In genomic region chrX:118717703-118718391, GRCh38 we compare ENCODE assay signal across 20 cellular contexts. TPM values are rescaled to one million over a fixed set of nuclear protein-coding genes. Genes with fewer than 3 reads are reported as not detected.
DNase-seq lines count a peak whose midpoint lies in the region; ATAC-seq and TF ChIP-seq lines count a peak whose summit lies in the region.
"Had no signal": no experiment of that assay in that cellular context is flagged by ENCODE, and none has a peak within 500 bp of the region (broad histone marks: within the 10 kb centered on the region; RNA-seq: fewer than 3 reads in every experiment).

No MANE protein-coding gene starts in this region.

- TF ChIP-seq POLR2A in spleen (IDR thresholded peaks at IDR 0.05), result no peak
- no peak for TF ChIP-seq POLR2A in thyroid gland (IDR thresholded peaks at IDR 0.05)

- H3K36me3 ChIP-seq in spleen, result no peaks in the 10 kb centered on the region
- H3K36me3 ChIP-seq in thyroid gland, result no peaks in the 10 kb centered on the region
- H3K36me3 ChIP-seq: ascending aorta, BE2C had no signal

- intact Hi-C loops in spleen (cut with DNase I; ENCODE audit: low total_unique reads), result no loop called here
- intact Hi-C loops in thyroid gland (cut with DNase I), result no loop called here

- H3K4me1 ChIP-seq in spleen, result peaks cover 0 to 33% (median 6%) of the 10 kb centered on the region in 6 donors
- no peaks in the 10 kb centered on the region for H3K4me1 ChIP-seq in thyroid gland
- H3K4me1 ChIP-seq: ascending aorta, BE2C had no signal

- no peak for ATAC-seq in GM19463 (IDR thresholded peaks at IDR 0.05; ENCODE audit: unreplicated experiment)
- ATAC-seq: natural killer cell had no signal

- H3K27ac ChIP-seq in spleen, result peak overlapping the region in 7 of 8 donors; percentile 65 to 92 (median 78)
- no peak overlapping the region for H3K27ac ChIP-seq in thyroid gland

- 52 to 73% (median 62%) methylated on average over 13 of the region's 13 CpGs for WGBS in spleen, 5 donors
- 75 to 83% methylated on average over 13 of the region's 13 CpGs for WGBS in thyroid gland, 2 donors

- H3K9me3 ChIP-seq in spleen, result no peaks in the 10 kb centered on the region
- no peaks in the 10 kb centered on the region for H3K9me3 ChIP-seq in thyroid gland
- H3K9me3 ChIP-seq: ascending aorta, BE2C had no signal

- no peak for TF ChIP-seq CTCF in GM12865 (IDR thresholded peaks at IDR 0.05; ENCODE audit: insufficient read depth, low read depth, low read length, missing control alignments)
- no peak for TF ChIP-seq CTCF in spleen (IDR thresholded peaks at IDR 0.05 in 8 of 11, conservative IDR thresholded peaks at IDR 0.05 in 3 of 11)
- no peak for TF ChIP-seq CTCF in thyroid gland (IDR thresholded peaks at IDR 0.05)

- H3K4me3 ChIP-seq in GM12865 (ENCODE audit: low read depth, low read length), result no peak overlapping the region
- H3K4me3 ChIP-seq in spleen, result peak overlapping the region in 1 of 8 donors; percentile 27
- no peak overlapping the region for H3K4me3 ChIP-seq in thyroid gland (replicated peaks in 1 of 3)
- H3K4me3 ChIP-seq: ascending aorta, skin epidermis had no signal

- DNase-seq in GM12865 (ENCODE audit: low read depth) (peak; percentile 19), NOMO-1 (lab: John Stamatoyannopoulos, UW; ENCODE audit: unreplicated experiment in 2 of 2) (peak; percentile 84 to 89), germinal center (ENCODE audit: low spot score) (peak; percentile 18), spleen (no peak), NCI-H526 (lab: John Stamatoyannopoulos, UW) (no peak), thyroid gland (no peak), NCI-H1694 treated with DMSO at 0.1 percent for 48 hours (lab: John Stamatoyannopoulos, UW) (no peak)
- DNase-seq: activated CD4-positive, alpha-beta memory T cell treated with anti-CD3 and anti-CD28 coated beads, Interleukin-2, amount 10 ng/mL, durations not matched to agents 7 days and 5 days; activated naive CD4-positive, alpha-beta T cell treated with anti-CD3 and anti-CD28 coated beads for 36 hours; activated T-cell treated with anti-CD3 and anti-CD28 coated beads, Interleukin-2, amount 50 U/mL, for 24 hours; BE2C; glutamatergic neuron; HCEC 1CT; natural killer cell; NCI-H1694; NCI-H226; stimulated activated CD4-positive, alpha-beta T cell treated with anti-CD3 and anti-CD28 coated beads, Interleukin-4, amount 100 ng/mL, for 1 hour had no signal

- H3K27me3 ChIP-seq in spleen (replicated peaks in 1 of 7) (no peaks in the 10 kb centered on the region), thyroid gland (no peaks in the 10 kb centered on the region)
- H3K27me3 ChIP-seq: ascending aorta, BE2C had no signal

RNA-seq across cellular contexts. Expression of gene IL13RA1, which starts 9.6 kb away (rescaled TPM):
- total RNA-seq in spleen, result 10 to 100 TPM; 35.6 to 67.1 (median 48.3) TPM
- 10 to 100 TPM; 17.5 to 18.6 (median 18.5) TPM for polyA plus RNA-seq in spleen
- 10 to 100 TPM; 40.0 to 71.4 (median 46.8) TPM for total RNA-seq in thyroid gland
- total RNA-seq: activated CD4-positive, alpha-beta memory T cell treated with anti-CD3 and anti-CD28 coated beads, Interleukin-2, amount 10 ng/mL, durations not matched to agents 7 days and 5 days had no signal

Comparison
In these comparisons a context has a peak if more than half of its experiments do, and no peak if none do; other contexts are left out.
1. DNase-seq: peak in GM12865 (single experiment), NOMO-1 (2 of 2) and germinal center (single experiment); none in spleen (single experiment), NCI-H526 (0 of 2), thyroid gland (0 of 2) and NCI-H1694 treated with DMSO at 0.1 percent for 48 hours (single experiment).
2. H3K27ac ChIP-seq: peak in spleen (7 of 8); none in thyroid gland (0 of 3).